ENCODE assay signal across 1 cellular context in the genomic region with DNA sequence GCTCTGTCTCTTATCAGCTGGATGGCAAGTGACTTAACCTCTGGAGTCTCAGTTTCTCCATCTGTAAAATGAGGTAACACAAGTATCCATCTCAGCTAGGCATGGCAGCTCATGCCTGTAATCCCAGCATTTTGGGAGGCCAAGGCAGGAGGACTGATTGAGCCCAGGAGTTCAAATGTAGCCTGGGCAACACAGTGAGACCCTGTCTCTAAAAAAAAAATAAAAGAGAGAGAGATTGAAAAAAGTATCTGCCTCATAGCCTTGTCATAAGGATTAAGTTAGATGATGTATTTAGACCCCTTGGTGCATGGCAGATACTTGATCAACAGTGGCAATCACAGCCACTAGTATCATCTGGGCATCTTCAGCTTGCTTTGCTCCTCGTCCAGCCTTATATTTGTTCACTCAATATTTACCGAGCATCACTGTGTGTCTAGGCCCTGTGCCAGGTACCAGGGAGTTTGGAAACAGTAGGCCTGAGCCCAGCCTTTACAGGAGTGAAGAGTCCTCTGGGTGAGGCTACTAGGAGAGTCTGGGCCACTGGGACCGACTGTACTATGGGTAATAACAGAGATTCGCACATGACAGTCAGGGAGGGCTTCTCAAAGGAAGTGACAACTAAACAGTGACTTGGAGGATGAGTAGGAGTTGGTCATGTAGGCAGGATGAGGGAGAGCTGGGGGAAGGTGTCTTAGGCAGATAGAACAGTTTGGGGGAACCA.
A peak's percentile ranks its signal among the peaks of the same experiment; 100 is the strongest.
TF ChIP-seq lines count a peak whose summit lies in the region.

No MANE protein-coding gene starts in this region.

TF ChIP-seq in HepG2, 621 proteins besides CTCF, POLR2A, EP300 and RAD21 (continued from another document and continues in another):
- TF ChIP-seq MAZ (IDR thresholded peaks at IDR 0.05; ENCODE audit: borderline replicate concordance, low read depth, low read length) (no peak), MAZ (CRISPR knock-in tag; IDR thresholded peaks at IDR 0.05; ENCODE audit: low read depth) (no peak), ZFX (CRISPR knock-in tag; IDR thresholded peaks at IDR 0.05; ENCODE audit: low read depth) (peak; percentile 87), SP5 (CRISPR knock-in tag; IDR thresholded peaks at IDR 0.05; ENCODE audit: borderline replicate concordance, low read depth) (peak; percentile 58; the same call in 1 of the 2 replicates), ZNF335 (CRISPR knock-in tag; IDR thresholded peaks at IDR 0.05) (0 out of 2 replicates have a peak, but pooled peaks have one; percentile 37), RXRA (CRISPR knock-in tag; IDR thresholded peaks at IDR 0.05) (peak; percentile 19; the same call in 1 of the 2 replicates), ELF1 (CRISPR knock-in tag; IDR thresholded peaks at IDR 0.05) (0 out of 2 replicates have a peak, but pooled peaks have one; percentile 33), ZNF263 (CRISPR knock-in tag; IDR thresholded peaks at IDR 0.05) (peak; percentile 49), BHLHE40 (IDR thresholded peaks at IDR 0.05; ENCODE audit: low read length) (no peak), ARID5B (CRISPR knock-in tag; IDR thresholded peaks at IDR 0.05) (peak; percentile 85), MIER3 (CRISPR knock-in tag; IDR thresholded peaks at IDR 0.05; ENCODE audit: borderline replicate concordance) (peak; percentile 69; the same call in 1 of the 2 replicates), GFI1 (CRISPR knock-in tag; IDR thresholded peaks at IDR 0.05; ENCODE audit: borderline replicate concordance) (peak; percentile 91), HOXD1 (CRISPR knock-in tag; IDR thresholded peaks at IDR 0.05) (no peak), FOXA1 (IDR thresholded peaks at IDR 0.05) (peak; percentile 65), FOXA1 (CRISPR knock-in tag; IDR thresholded peaks at IDR 0.05) (peak; percentile 96), ZSCAN25 (CRISPR knock-in tag; IDR thresholded peaks at IDR 0.05) (0 out of 2 replicates have a peak, but pooled peaks have one; percentile 35), RERE (CRISPR knock-in tag; IDR thresholded peaks at IDR 0.05; ENCODE audit: low read depth) (peak; percentile 64; the same call in 1 of the 2 replicates), ZMYM3 (CRISPR knock-in tag; IDR thresholded peaks at IDR 0.05) (0 out of 2 replicates have a peak, but pooled peaks have one; percentile 46), BCL6 (CRISPR knock-in tag; IDR thresholded peaks at IDR 0.05) (peak; percentile 73), SOX13 (IDR thresholded peaks at IDR 0.05) (no peak), SOX13 (CRISPR knock-in tag; conservative IDR thresholded peaks at IDR 0.05 in 1 of 2, IDR thresholded peaks at IDR 0.05 in 1 of 2) (peak in 1 of 2 experiments; percentile 76; a peak in 2 of 4 replicates), ZNF136 (CRISPR knock-in tag; IDR thresholded peaks at IDR 0.05; ENCODE audit: low read depth) (no peak), ZFY (CRISPR knock-in tag; IDR thresholded peaks at IDR 0.05) (peak; percentile 79), PITX1 (CRISPR knock-in tag; IDR thresholded peaks at IDR 0.05) (peak; percentile 49; the same call in 1 of the 2 replicates), HDAC1 (CRISPR knock-in tag; IDR thresholded peaks at IDR 0.05) (peak; percentile 58; the same call in 1 of the 2 replicates), ZNF781 (CRISPR knock-in tag; IDR thresholded peaks at IDR 0.05; ENCODE audit: borderline replicate concordance, not compliant biosample characterization) (no peak), CBX5 (CRISPR knock-in tag; IDR thresholded peaks at IDR 0.05; ENCODE audit: borderline replicate concordance) (0 out of 2 replicates have a peak, but pooled peaks have one; percentile 46), FOXK1 (CRISPR knock-in tag; IDR thresholded peaks at IDR 0.05; ENCODE audit: borderline replicate concordance, low read depth) (peak; percentile 64; the same call in 1 of the 2 replicates), HMG20A (CRISPR knock-in tag; IDR thresholded peaks at IDR 0.05; ENCODE audit: borderline replicate concordance) (peak; percentile 80), ZNF121 (CRISPR knock-in tag; IDR thresholded peaks at IDR 0.05) (peak; percentile 92), ZMYM2 (CRISPR knock-in tag; IDR thresholded peaks at IDR 0.05) (0 out of 2 replicates have a peak, but pooled peaks have one; percentile 26), KDM1A (CRISPR knock-in tag; IDR thresholded peaks at IDR 0.05) (peak; percentile 75; the same call in 1 of the 2 replicates), ZNF235 (CRISPR knock-in tag; IDR thresholded peaks at IDR 0.05; ENCODE audit: borderline replicate concordance) (no peak), THAP11 (CRISPR knock-in tag; IDR thresholded peaks at IDR 0.05) (peak; percentile 65), UBTF (CRISPR knock-in tag; IDR thresholded peaks at IDR 0.05) (no peak), NCOA1 (CRISPR knock-in tag; IDR thresholded peaks at IDR 0.05) (no peak), SKI (IDR thresholded peaks at IDR 0.05; ENCODE audit: partially characterized antibody) (peak; percentile 33), ZNF331 (CRISPR knock-in tag; IDR thresholded peaks at IDR 0.05) (peak; percentile 82; the same call in 1 of the 2 replicates), ZBTB2 (CRISPR knock-in tag; IDR thresholded peaks at IDR 0.05; ENCODE audit: low read depth) (no peak)
- TF ChIP-seq, protein P1, sequence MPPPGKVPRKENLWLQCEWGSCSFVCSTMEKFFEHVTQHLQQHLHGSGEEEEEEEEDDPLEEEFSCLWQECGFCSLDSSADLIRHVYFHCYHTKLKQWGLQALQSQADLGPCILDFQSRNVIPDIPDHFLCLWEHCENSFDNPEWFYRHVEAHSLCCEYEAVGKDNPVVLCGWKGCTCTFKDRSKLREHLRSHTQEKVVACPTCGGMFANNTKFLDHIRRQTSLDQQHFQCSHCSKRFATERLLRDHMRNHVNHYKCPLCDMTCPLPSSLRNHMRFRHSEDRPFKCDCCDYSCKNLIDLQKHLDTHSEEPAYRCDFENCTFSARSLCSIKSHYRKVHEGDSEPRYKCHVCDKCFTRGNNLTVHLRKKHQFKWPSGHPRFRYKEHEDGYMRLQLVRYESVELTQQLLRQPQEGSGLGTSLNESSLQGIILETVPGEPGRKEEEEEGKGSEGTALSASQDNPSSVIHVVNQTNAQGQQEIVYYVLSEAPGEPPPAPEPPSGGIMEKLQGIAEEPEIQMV (CRISPR knock-in tag; IDR thresholded peaks at IDR 0.05; ENCODE audit: low read depth), result no peak
- TF ChIP-seq, protein P2, sequence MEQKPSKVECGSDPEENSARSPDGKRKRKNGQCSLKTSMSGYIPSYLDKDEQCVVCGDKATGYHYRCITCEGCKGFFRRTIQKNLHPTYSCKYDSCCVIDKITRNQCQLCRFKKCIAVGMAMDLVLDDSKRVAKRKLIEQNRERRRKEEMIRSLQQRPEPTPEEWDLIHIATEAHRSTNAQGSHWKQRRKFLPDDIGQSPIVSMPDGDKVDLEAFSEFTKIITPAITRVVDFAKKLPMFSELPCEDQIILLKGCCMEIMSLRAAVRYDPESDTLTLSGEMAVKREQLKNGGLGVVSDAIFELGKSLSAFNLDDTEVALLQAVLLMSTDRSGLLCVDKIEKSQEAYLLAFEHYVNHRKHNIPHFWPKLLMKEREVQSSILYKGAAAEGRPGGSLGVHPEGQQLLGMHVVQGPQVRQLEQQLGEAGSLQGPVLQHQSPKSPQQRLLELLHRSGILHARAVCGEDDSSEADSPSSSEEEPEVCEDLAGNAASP (CRISPR knock-in tag; IDR thresholded peaks at IDR 0.05; ENCODE audit: borderline replicate concordance), result peak; percentile 76; the same call in 1 of the 2 replicates
- TF ChIP-seq, protein P3, sequence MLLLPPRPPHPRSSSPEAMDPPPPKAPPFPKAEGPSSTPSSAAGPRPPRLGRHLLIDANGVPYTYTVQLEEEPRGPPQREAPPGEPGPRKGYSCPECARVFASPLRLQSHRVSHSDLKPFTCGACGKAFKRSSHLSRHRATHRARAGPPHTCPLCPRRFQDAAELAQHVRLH (CRISPR knock-in tag; IDR thresholded peaks at IDR 0.05; ENCODE audit: borderline replicate concordance, low read depth), result 0 out of 2 replicates have a peak, but pooled peaks have one; percentile 26
